ENCODE assay signal across 12 cellular contexts in genomic region chr1:33119050-33119449, GRCh38.
"Had no signal": no experiment of that assay in that cellular context is flagged by ENCODE, and none has a peak within 500 bp of the region (broad histone marks: within the 10 kb centered on the region; RNA-seq: fewer than 3 reads in every experiment).

No MANE protein-coding gene starts in this region.

- H3K4me1 Mint-ChIP-seq: activated CD4-positive, alpha-beta T cell treated with anti-CD3 and anti-CD28 coated beads, Interleukin-2, amount 10 ng/mL, durations not matched to agents 24 days and 14 days; brain; mesothelial cell of epicardium; WTC11 had no signal

- H3K4me3 Mint-ChIP-seq: activated CD4-positive, alpha-beta T cell treated with anti-CD3 and anti-CD28 coated beads, Interleukin-2, amount 10 ng/mL, durations not matched to agents 24 days and 14 days; mesothelial cell of epicardium; WTC11 had no signal

- H3K9me3 ChIP-seq: stomach had no signal

- H3K36me3 Mint-ChIP-seq: mesothelial cell of epicardium, WTC11 had no signal

- DNase-seq: activated CD4-positive, alpha-beta T cell treated with anti-CD3 and anti-CD28 coated beads, Interleukin-2, amount 10 ng/mL, durations not matched to agents 24 days and 14 days; activated naive CD4-positive, alpha-beta T cell; amniotic stem cell; dermis blood vessel endothelial cell; hippocampal formation; kidney glomerular epithelial cell; retina; stimulated activated CD4-positive, alpha-beta T cell treated with anti-CD3 and anti-CD28 coated beads, Interleukin-4, amount 100 ng/mL, for 1 hour; stomach had no signal

- H3K27ac Mint-ChIP-seq: activated CD4-positive, alpha-beta T cell treated with anti-CD3 and anti-CD28 coated beads, Interleukin-2, amount 10 ng/mL, durations not matched to agents 24 days and 14 days; mesothelial cell of epicardium; WTC11 had no signal

- H3K27me3 Mint-ChIP-seq: activated CD4-positive, alpha-beta T cell treated with anti-CD3 and anti-CD28 coated beads, Interleukin-2, amount 10 ng/mL, durations not matched to agents 24 days and 14 days had no signal

- H3K9me3 Mint-ChIP-seq: activated CD4-positive, alpha-beta T cell treated with anti-CD3 and anti-CD28 coated beads, Interleukin-2, amount 10 ng/mL, durations not matched to agents 24 days and 14 days; brain; mesothelial cell of epicardium; WTC11 had no signal
